In genomic region chr18:58781627-58782194, GRCh38 we compare ENCODE assay signal across 8 cellular contexts.
DNase-seq lines count a peak whose midpoint lies in the region; ATAC-seq and TF ChIP-seq lines count a peak whose summit lies in the region.

No MANE protein-coding gene starts in this region.

- peaks cover 0 to 2% of the 10 kb centered on the region in 2 experiments; a peak in 1 of 4 replicates for H3K79me1 ChIP-seq in IMR-90 (ENCODE audit: low read depth in 1 of 2, low read length in 2 of 2)

- H3K4me1 ChIP-seq in IMR-90 (ENCODE audit: control insufficient read depth, insufficient read depth, low read length) (peaks cover 11% of the 10 kb centered on the region), OCI-LY3 (ENCODE audit: low read length) (peaks cover 24% of the 10 kb centered on the region)
- no peaks in the 10 kb centered on the region for H3K4me1 ChIP-seq in naive thymus-derived CD4-positive, alpha-beta T cell (ENCODE audit: control insufficient read depth in 2 of 2, insufficient read depth in 2 of 2, low read length in 2 of 2)

- TF ChIP-seq RAD21 in IMR-90 (IDR thresholded peaks at IDR 0.05; ENCODE audit: low read length): peak; percentile 96

- peak; percentile 76 for ATAC-seq in IMR-90 (ENCODE audit: low read depth)
- ATAC-seq in esophagus mucosa: peak; percentile 79
- peak; percentile 83 for ATAC-seq in naive thymus-derived CD4-positive, alpha-beta T cell

- TF ChIP-seq CTCF in AG09319 (IDR thresholded peaks at IDR 0.05; ENCODE audit: low read depth, low read length) (peak; percentile 82), IMR-90 (conservative IDR thresholded peaks at IDR 0.05; ENCODE audit: low read depth, low read length) (peak; percentile 91), OCI-LY3 (IDR thresholded peaks at IDR 0.05; ENCODE audit: low read depth, low read length) (peak; percentile 100)

- H3K4me2 ChIP-seq in IMR-90 (ENCODE audit: low read depth, low read length) (no peak overlapping the region), OCI-LY3 (ENCODE audit: low read length) (no peak overlapping the region)

- H3K36me3 ChIP-seq in IMR-90 (ENCODE audit: control insufficient read depth, insufficient read depth, low read length): no peaks in the 10 kb centered on the region
- no peaks in the 10 kb centered on the region for H3K36me3 ChIP-seq in OCI-LY3 (replicated peaks; ENCODE audit: low read depth, low read length)
- H3K36me3 ChIP-seq in naive thymus-derived CD4-positive, alpha-beta T cell (ENCODE audit: control insufficient read depth in 2 of 3, insufficient read depth in 3 of 3, low read length in 3 of 3): no peaks in the 10 kb centered on the region

- no peak overlapping the region for H3K27ac ChIP-seq in IMR-90 (ENCODE audit: insufficient read depth, low read length)
- H3K27ac ChIP-seq in OCI-LY3 (ENCODE audit: low read length): no peak overlapping the region
- no peak overlapping the region for H3K27ac ChIP-seq in naive thymus-derived CD4-positive, alpha-beta T cell (ENCODE audit: low read depth, low read length)

- H2AK9ac ChIP-seq in IMR-90 (replicated peaks; ENCODE audit: low read depth, low read length, poor library complexity): peak overlapping the region; percentile 92

- H2BK5ac ChIP-seq in IMR-90 (ENCODE audit: low read depth, low read length, poor library complexity, severe bottlenecking): peak overlapping the region; percentile 42

- H4K20me1 ChIP-seq in IMR-90 (ENCODE audit: insufficient read depth, low read length) (no peaks in the 10 kb centered on the region), OCI-LY3 (ENCODE audit: insufficient read depth, low read length) (no peaks in the 10 kb centered on the region)

- H2BK20ac ChIP-seq in IMR-90 (ENCODE audit: low read depth, low read length): peak overlapping the region; percentile 86

- H3K14ac ChIP-seq in IMR-90 (replicated peaks; ENCODE audit: low read depth, low read length): peak overlapping the region; percentile 26; the same call in 1 of the 2 replicates

- peak overlapping the region; percentile 5; the same call in 1 of the 2 replicates for H4K91ac ChIP-seq in IMR-90 (ENCODE audit: insufficient read depth, low read depth, low read length)

- dilution Hi-C loops in IMR-90 (cut with HindIII; ENCODE audit: low sequenced_read_pairs, unreplicated experiment): loop anchor here (25.0 kb wide), 1 partner anchor 281 kb away; no protein-coding TSS in a partner anchor

- H3K4me3 ChIP-seq in IMR-90 (ENCODE audit: insufficient read depth, low read depth, low read length): no peak overlapping the region
- H3K4me3 ChIP-seq in OCI-LY3 (ENCODE audit: low read length): no peak overlapping the region
- H3K4me3 ChIP-seq in naive thymus-derived CD4-positive, alpha-beta T cell (ENCODE audit: low read length): no peak overlapping the region

- intact Hi-C loops in IMR-90 (cut with micrococcal nuclease): loop anchor here (1.0 kb wide), 2 partner anchors 276 to 289 kb away; no protein-coding TSS in a partner anchor
- intact Hi-C loops in naive thymus-derived CD4-positive, alpha-beta T cell (cut with micrococcal nuclease): loop anchor here (1.0 to 2.0 kb wide), 3 partner anchors 276 to 621 kb away; no protein-coding TSS in a partner anchor

- in situ Hi-C loops in IMR-90 (cut with MboI; ENCODE audit: low sequenced_read_pairs): no loop called here

- no peaks in the 10 kb centered on the region for H3K27me3 ChIP-seq in IMR-90 (ENCODE audit: control insufficient read depth, insufficient read depth, low read length)
- no peaks in the 10 kb centered on the region for H3K27me3 ChIP-seq in OCI-LY3 (ENCODE audit: low read depth, low read length)
- no peaks in the 10 kb centered on the region for H3K27me3 ChIP-seq in naive thymus-derived CD4-positive, alpha-beta T cell (ENCODE audit: control insufficient read depth in 2 of 2, insufficient read depth in 2 of 2, low read length in 2 of 2)

- peak overlapping the region; percentile 94 for H2AK5ac ChIP-seq in IMR-90 (ENCODE audit: low read depth, low read length)

- no peaks in the 10 kb centered on the region for H3K36me3 Mint-ChIP-seq in naive thymus-derived CD4-positive, alpha-beta T cell

- H2BK15ac ChIP-seq in IMR-90 (ENCODE audit: low read depth, low read length): peak overlapping the region; percentile 27; the same call in 2 of the 3 replicates

- peak overlapping the region; percentile 66 for H2BK120ac ChIP-seq in IMR-90 (ENCODE audit: low read depth, low read length)

- WGBS in IMR-90 (ENCODE audit: extremely low coverage in 2 of 2, insufficient read length in 1 of 2), 2 experiments: 4% methylated on average over 3 of the region's 10 CpGs; no CpG with 5 or more reads in 1 of the 2 experiments

- H3K27ac Mint-ChIP-seq in naive thymus-derived CD4-positive, alpha-beta T cell: no peak overlapping the region

- H3K9me1 ChIP-seq in IMR-90 (ENCODE audit: insufficient read depth, low read length): peaks cover 7% of the 10 kb centered on the region

- no peak overlapping the region for H3K18ac ChIP-seq in IMR-90 (ENCODE audit: low read depth, low read length)

- no peak for DNase-seq in AG09319 (ENCODE audit: extremely low read depth, low read depth)
- peak; percentile 62 for DNase-seq in GM19240 (ENCODE audit: insufficient read length, low spot score)
- DNase-seq in IMR-90: peak; percentile 76
- peak; percentile 74 for DNase-seq in activated CD8-positive, alpha-beta memory T cell treated with anti-CD3 and anti-CD28 coated beads, Interleukin-2, amount 50 U/mL, for 48 hours
- DNase-seq in naive thymus-derived CD4-positive, alpha-beta T cell: peak; percentile 28 to 73 (median 59)
- DNase-seq in stimulated activated naive CD4-positive, alpha-beta T cell (lab: John Stamatoyannopoulos, UW): peak; percentile 27 to 74 (median 36)

- H3K9ac ChIP-seq in IMR-90 (ENCODE audit: low read depth, low read length) (no peak overlapping the region), OCI-LY3 (ENCODE audit: low read length) (no peak overlapping the region)

- no peak overlapping the region for H3K56ac ChIP-seq in IMR-90 (ENCODE audit: extremely low read depth, insufficient read depth, low read length)

- H4K5ac ChIP-seq in IMR-90 (ENCODE audit: low read depth, low read length): no peak overlapping the region

- POLR2A ChIA-PET in IMR-90 (lab: Charles Lee; ENCODE audit: unreplicated experiment): no interaction called here
- POLR2A ChIA-PET in naive thymus-derived CD4-positive, alpha-beta T cell (lab: Charles Lee): no interaction called here

- peaks cover 0 to 2% (median 0%) of the 10 kb centered on the region in 7 donors for H3K4me1 Mint-ChIP-seq in naive thymus-derived CD4-positive, alpha-beta T cell

- H2AFZ ChIP-seq in IMR-90 (replicated peaks; ENCODE audit: low read length, poor library complexity): peak overlapping the region; percentile 64
- peak overlapping the region; percentile 22; the same call in 1 of the 2 replicates for H2AFZ ChIP-seq in OCI-LY3 (ENCODE audit: low read depth, low read length)

- BruUV-seq in IMR-90 (replicated peaks; lab: Mats Ljungman, UMichigan): no TSS peak

- H3K27me3 Mint-ChIP-seq in naive thymus-derived CD4-positive, alpha-beta T cell: peaks cover 7 to 34% (median 23%) of the 10 kb centered on the region in 5 donors

- TF ChIP-seq POLR2A in IMR-90 (IDR thresholded peaks at IDR 0.05; ENCODE audit: low read depth, low read length): no peak

- H4K8ac ChIP-seq in IMR-90 (ENCODE audit: low read depth in 2 of 2, low read length in 2 of 2): peak overlapping the region in 1 of 2 experiments; percentile 59; a peak in 1 of 4 replicates

- H3K9me3 ChIP-seq in IMR-90 (ENCODE audit: control insufficient read depth, insufficient read depth, low read length) (no peaks in the 10 kb centered on the region), OCI-LY3 (ENCODE audit: insufficient read depth, low read length) (no peaks in the 10 kb centered on the region)
- H3K9me3 ChIP-seq in naive thymus-derived CD4-positive, alpha-beta T cell (ENCODE audit: control insufficient read depth in 2 of 3, low read length in 3 of 3): no peaks in the 10 kb centered on the region

- H3K23ac ChIP-seq in IMR-90 (ENCODE audit: low read depth, low read length): no peak overlapping the region

- CTCF ChIA-PET in IMR-90 (lab: Yijun Ruan, JAX): interaction anchor here (0.6 to 4.2 kb wide), 5 partner anchors 186 to 520 kb away, joined by 3 to 23 read pairs (median 3); no protein-coding TSS in a partner anchor
- CTCF ChIA-PET in naive thymus-derived CD4-positive, alpha-beta T cell (lab: Charles Lee): interaction anchor here (0.9 to 5.2 kb wide), 4 partner anchors 18 to 298 kb away, joined by 3 to 42 read pairs (median 4); no protein-coding TSS in a partner anchor

- no peaks in the 10 kb centered on the region for H3K79me2 ChIP-seq in OCI-LY3 (ENCODE audit: low read length)

- H3K4me3 Mint-ChIP-seq in naive thymus-derived CD4-positive, alpha-beta T cell: no peak overlapping the region

- H3K9me3 Mint-ChIP-seq in naive thymus-derived CD4-positive, alpha-beta T cell: peaks cover 0 to 3% (median 0%) of the 10 kb centered on the region in 11 donors

- H3K4ac ChIP-seq in IMR-90 (ENCODE audit: low read depth, low read length): peak overlapping the region; percentile 80

TF ChIP-seq in IMR-90, 13 proteins besides CTCF, POLR2A, EP300 and RAD21:
- no peak for TF ChIP-seq CHD1 (IDR thresholded peaks at IDR 0.05; ENCODE audit: low read depth, low read length)
- peak; percentile 24; the same call in 1 of the 2 replicates for TF ChIP-seq MXI1 (IDR thresholded peaks at IDR 0.05; ENCODE audit: borderline replicate concordance, low read depth, low read length)
- TF ChIP-seq, protein P1, sequence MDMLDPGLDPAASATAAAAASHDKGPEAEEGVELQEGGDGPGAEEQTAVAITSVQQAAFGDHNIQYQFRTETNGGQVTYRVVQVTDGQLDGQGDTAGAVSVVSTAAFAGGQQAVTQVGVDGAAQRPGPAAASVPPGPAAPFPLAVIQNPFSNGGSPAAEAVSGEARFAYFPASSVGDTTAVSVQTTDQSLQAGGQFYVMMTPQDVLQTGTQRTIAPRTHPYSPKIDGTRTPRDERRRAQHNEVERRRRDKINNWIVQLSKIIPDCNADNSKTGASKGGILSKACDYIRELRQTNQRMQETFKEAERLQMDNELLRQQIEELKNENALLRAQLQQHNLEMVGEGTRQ (IDR thresholded peaks at IDR 0.05; ENCODE audit: low read depth, low read length): no peak
- TF ChIP-seq, protein P2, sequence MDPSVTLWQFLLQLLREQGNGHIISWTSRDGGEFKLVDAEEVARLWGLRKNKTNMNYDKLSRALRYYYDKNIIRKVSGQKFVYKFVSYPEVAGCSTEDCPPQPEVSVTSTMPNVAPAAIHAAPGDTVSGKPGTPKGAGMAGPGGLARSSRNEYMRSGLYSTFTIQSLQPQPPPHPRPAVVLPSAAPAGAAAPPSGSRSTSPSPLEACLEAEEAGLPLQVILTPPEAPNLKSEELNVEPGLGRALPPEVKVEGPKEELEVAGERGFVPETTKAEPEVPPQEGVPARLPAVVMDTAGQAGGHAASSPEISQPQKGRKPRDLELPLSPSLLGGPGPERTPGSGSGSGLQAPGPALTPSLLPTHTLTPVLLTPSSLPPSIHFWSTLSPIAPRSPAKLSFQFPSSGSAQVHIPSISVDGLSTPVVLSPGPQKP (IDR thresholded peaks at IDR 0.05; ENCODE audit: borderline replicate concordance, low read depth, low read length): no peak
- TF ChIP-seq BHLHE40 (IDR thresholded peaks at IDR 0.05; ENCODE audit: low read depth, low read length): peak; percentile 43; the same call in 1 of the 2 replicates
- TF ChIP-seq MAFK (IDR thresholded peaks at IDR 0.05; ENCODE audit: low read depth, low read length): no peak
- TF ChIP-seq SMC3 (IDR thresholded peaks at IDR 0.05; ENCODE audit: low read depth, low read length): peak; percentile 96
